8 cellular contexts compared by ENCODE assay signal in genomic region chr2:25851740-25852503, GRCh38. TPM values are rescaled to one million over a fixed set of nuclear protein-coding genes. Genes with fewer than 3 reads are reported as not detected.
DNase-seq lines count a peak whose midpoint lies in the region; ATAC-seq and TF ChIP-seq lines count a peak whose summit lies in the region.

No MANE protein-coding gene starts in this region.

- DNase-seq in NCI-H345 (lab: John Stamatoyannopoulos, UW), result peak; percentile 29
- DNase-seq in NCI-H345 treated with DMSO at 0.1 percent for 48 hours (lab: John Stamatoyannopoulos, UW; ENCODE audit: unreplicated experiment), result no peak
- peak; percentile 75 for DNase-seq in LHCN-M2 (ENCODE audit: low read depth)
- DNase-seq in SW 1271 (lab: John Stamatoyannopoulos, UW), result peak; percentile 38 to 86
- peak; percentile 46 for DNase-seq in cerebellum (ENCODE audit: low spot score)
- DNase-seq in stimulated activated naive CD8-positive, alpha-beta T cell treated with anti-CD3 and anti-CD28 coated beads, Interleukin-15, Interleukin-2, amounts not matched to agents 100 U/mL and 50 U/mL, for 24 hours, result peak; percentile 40

- H3K36me3 ChIP-seq in liver (ENCODE audit: control insufficient read depth in 4 of 4, insufficient read depth in 3 of 4, low read depth in 1 of 4, low read length in 3 of 4), result no peaks in the 10 kb centered on the region

- TF ChIP-seq RAD21 in liver (IDR thresholded peaks at IDR 0.05), result peak; percentile 89 to 91

- no peak overlapping the region for H3K9ac ChIP-seq in liver (ENCODE audit: low read depth in 1 of 2, low read length in 2 of 2)

- H3K4me1 ChIP-seq in liver (ENCODE audit: control insufficient read depth in 4 of 4, insufficient read depth in 4 of 4, low read length in 3 of 4), result peaks cover 0 to 10% (median 6%) of the 10 kb centered on the region in 4 donors

- H3K27me3 ChIP-seq in liver (ENCODE audit: control insufficient read depth in 4 of 4, insufficient read depth in 4 of 4, low read length in 3 of 4), result no peaks in the 10 kb centered on the region

- 17% methylated on average over 11 of the region's 11 CpGs for WGBS in liver

- no peaks in the 10 kb centered on the region for H3K9me3 ChIP-seq in liver (ENCODE audit: control insufficient read depth in 4 of 4, low read length in 3 of 4)

- ATAC-seq in GM21737 (IDR thresholded peaks at IDR 0.05; ENCODE audit: unreplicated experiment), result peak; percentile 78
- peak; percentile 92 for ATAC-seq in stimulated activated naive CD8-positive, alpha-beta T cell treated with anti-CD3 and anti-CD28 coated beads, Interleukin-15, Interleukin-2, amounts not matched to agents 100 U/mL and 50 U/mL, for 24 hours

- peak overlapping the region in 1 of 3 donors; percentile 33 for H3K4me3 ChIP-seq in liver (ENCODE audit: low read depth in 1 of 3, low read length in 3 of 3)

- H3K27ac ChIP-seq in liver (ENCODE audit: low read depth in 1 of 2, low read length in 2 of 2), result peak overlapping the region; percentile 42 to 75

- peak; percentile 82 for TF ChIP-seq CTCF in liver (IDR thresholded peaks at IDR 0.05; ENCODE audit: low read depth, low read length, missing input control)

TF ChIP-seq in liver, 16 proteins besides CTCF, POLR2A, EP300 and RAD21:
- TF ChIP-seq HNF4G (IDR thresholded peaks at IDR 0.05), result peak; percentile 53
- peak in 1 of 2 donors; percentile 22 for TF ChIP-seq JUND (IDR thresholded peaks at IDR 0.05)
- no peak for TF ChIP-seq FOXA1 (IDR thresholded peaks at IDR 0.05)
- peak; percentile 65 to 69 for TF ChIP-seq HNF4A (conservative IDR thresholded peaks at IDR 0.05)
- peak in 1 of 2 donors; percentile 34 for TF ChIP-seq RXRA (IDR thresholded peaks at IDR 0.05)
- peak; percentile 30 for TF ChIP-seq SP1 (IDR thresholded peaks at IDR 0.05)
- peak in 1 of 2 donors; percentile 61 for TF ChIP-seq GABPA (IDR thresholded peaks at IDR 0.05 in 1 of 2, conservative IDR thresholded peaks at IDR 0.05 in 1 of 2)
- no peak for TF ChIP-seq MAX (IDR thresholded peaks at IDR 0.05)

RNA-seq across cellular contexts. Expression of gene ASXL2, which starts 26.4 kb away (rescaled TPM):
- total RNA-seq in LHCN-M2 (2014; rRNA removed) (8.7 and 13.7 TPM in 2 replicates), cerebellum (7.9 TPM), liver (1 to 10 TPM; 6.0 to 7.3 TPM)
- polyA plus RNA-seq in LHCN-M2 (2012), result 3.9 TPM
- 1 to 10 TPM; 2.4 to 2.8 TPM for polyA plus RNA-seq in liver
